14 cellular contexts compared by ENCODE assay signal in the genomic region with DNA sequence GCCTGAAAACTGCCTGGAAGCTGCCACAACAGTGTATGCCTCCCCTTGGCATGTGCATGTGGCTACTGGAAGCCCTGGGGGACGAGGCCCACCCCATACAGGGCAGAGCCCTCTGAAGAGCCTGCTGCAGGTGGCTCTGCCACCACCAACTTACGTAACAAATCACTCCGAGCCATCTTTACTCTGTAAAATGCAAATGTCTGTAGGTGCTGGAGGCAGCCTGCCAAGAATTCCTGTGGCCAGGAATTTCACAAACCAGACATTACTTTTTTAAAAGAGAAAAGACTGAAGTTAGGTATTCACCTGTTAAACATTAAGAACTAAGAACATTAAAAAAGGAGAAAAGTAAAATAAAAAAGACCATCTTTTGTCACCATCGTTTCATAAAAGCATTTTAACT.
"Had no signal": no experiment of that assay in that cellular context is flagged by ENCODE, and none has a peak within 500 bp of the region (broad histone marks: within the 10 kb centered on the region; RNA-seq: fewer than 3 reads in every experiment).

No MANE protein-coding gene starts in this region.

- H3K79me2 ChIP-seq: hepatocyte had no signal

- DNase-seq: activated CD4-positive, alpha-beta memory T cell treated with anti-CD3 and anti-CD28 coated beads, Interleukin-2, amount 10 ng/mL, durations not matched to agents 7 days and 5 days; activated CD4-positive, alpha-beta T cell treated with anti-CD3 and anti-CD28 coated beads for 4 hours; activated effector memory CD4-positive, alpha-beta T cell treated with anti-CD3 and anti-CD28 coated beads, Interleukin-2, amount 50 U/mL, for 16 hours; activated T-cell treated with anti-CD3 and anti-CD28 coated beads, Interleukin-2, amount 50 U/mL, for 4 hours; caudate nucleus; colonic mucosa; occipital lobe; right cardiac atrium; stimulated activated CD4-positive, alpha-beta T cell treated with anti-CD3 and anti-CD28 coated beads, Interleukin-4, amount 100 ng/mL, for 24 hours; stimulated activated naive CD4-positive, alpha-beta T cell; tibial artery had no signal

- H2AFZ ChIP-seq: hepatocyte had no signal

- H3K27ac ChIP-seq: colonic mucosa, hepatocyte, skin epidermis, tibial artery, vagina had no signal

- H3K4me3 ChIP-seq: colonic mucosa, hepatocyte, skin epidermis, tibial artery, vagina had no signal

- H3K9me3 ChIP-seq: colonic mucosa, tibial artery, vagina had no signal

- H3K36me3 ChIP-seq: colonic mucosa, tibial artery, vagina had no signal

- H3K27me3 ChIP-seq: colonic mucosa, hepatocyte, tibial artery, vagina had no signal

- H3K4me2 ChIP-seq: hepatocyte had no signal

- H3K4me1 ChIP-seq: colonic mucosa, tibial artery, vagina had no signal
